ENCODE assay signal across 10 cellular contexts in genomic region chr15:88615303-88616107, GRCh38. TPM values are rescaled to one million over a fixed set of nuclear protein-coding genes. Genes with fewer than 3 reads are reported as not detected.
DNase-seq lines count a peak whose midpoint lies in the region; ATAC-seq and TF ChIP-seq lines count a peak whose summit lies in the region.
"Had no signal": no experiment of that assay in that cellular context is flagged by ENCODE, and none has a peak within 500 bp of the region (broad histone marks: within the 10 kb centered on the region; RNA-seq: fewer than 3 reads in every experiment).

No MANE protein-coding gene starts in this region.

- ATAC-seq in GM19463 (IDR thresholded peaks at IDR 0.05; ENCODE audit: unreplicated experiment) (peak; percentile 72), HG03280 (IDR thresholded peaks at IDR 0.05; ENCODE audit: unreplicated experiment) (peak; percentile 61), HG03571 (IDR thresholded peaks at IDR 0.05; ENCODE audit: unreplicated experiment) (no peak)
- no peak for ATAC-seq in activated CD8-positive, alpha-beta memory T cell treated with anti-CD3 and anti-CD28 coated beads, Interleukin-2, amount 10 ng/mL, durations not matched to agents 7 days and 5 days
- ATAC-seq: stimulated activated naive CD8-positive, alpha-beta T cell treated with anti-CD3 and anti-CD28 coated beads, Interleukin-15, Interleukin-2, amounts not matched to agents 100 U/mL and 50 U/mL, for 24 hours had no signal

- no peaks in the 10 kb centered on the region for H3K9me3 Mint-ChIP-seq in osteocyte (ENCODE audit: unreplicated experiment)
- no peaks in the 10 kb centered on the region for H3K9me3 Mint-ChIP-seq in activated CD8-positive, alpha-beta memory T cell treated with anti-CD3 and anti-CD28 coated beads, Interleukin-2, amount 10 ng/mL, durations not matched to agents 7 days and 5 days (ENCODE audit: low read depth)

- peak overlapping the region; percentile 15 for H3K4me2 ChIP-seq in hepatocyte

- CTCF ChIA-PET in activated CD8-positive, alpha-beta memory T cell treated with anti-CD3 and anti-CD28 coated beads, Interleukin-2, amount 10 ng/mL, durations not matched to agents 7 days and 5 days (lab: Charles Lee), result interaction anchor here (1.1 to 1.3 kb wide), 2 partner anchors 146 to 160 kb away, joined by 3 to 4 read pairs; no protein-coding TSS in a partner anchor

- no peaks in the 10 kb centered on the region for H3K36me3 ChIP-seq in hepatocyte (replicated peaks; ENCODE audit: insufficient read depth, low read depth)

- H3K27me3 ChIP-seq in hepatocyte, result no peaks in the 10 kb centered on the region

- no peaks in the 10 kb centered on the region for H3K36me3 Mint-ChIP-seq in osteocyte (ENCODE audit: unreplicated experiment)
- no peaks in the 10 kb centered on the region for H3K36me3 Mint-ChIP-seq in activated CD8-positive, alpha-beta memory T cell treated with anti-CD3 and anti-CD28 coated beads, Interleukin-2, amount 10 ng/mL, durations not matched to agents 7 days and 5 days

- H3K4me3 Mint-ChIP-seq in osteocyte (ENCODE audit: unreplicated experiment), result no peak overlapping the region
- no peak overlapping the region for H3K4me3 Mint-ChIP-seq in activated CD8-positive, alpha-beta memory T cell treated with anti-CD3 and anti-CD28 coated beads, Interleukin-2, amount 10 ng/mL, durations not matched to agents 7 days and 5 days

- DNase-seq in DMS53 (lab: John Stamatoyannopoulos, UW) (peak; percentile 50), hepatocyte (ENCODE audit: low spot score) (peak; percentile 60), osteocyte (ENCODE audit: extremely low spot score, unreplicated experiment) (no peak), AML-193 (lab: John Stamatoyannopoulos, UW) (no peak)
- no peak for DNase-seq in activated CD8-positive, alpha-beta memory T cell treated with anti-CD3 and anti-CD28 coated beads, Interleukin-2, amount 10 ng/mL, durations not matched to agents 7 days and 5 days
- DNase-seq: NCI-H69; stimulated activated naive CD8-positive, alpha-beta T cell treated with anti-CD3 and anti-CD28 coated beads, Interleukin-15, Interleukin-2, amounts not matched to agents 100 U/mL and 50 U/mL, for 24 hours had no signal

- no peak overlapping the region for H3K27ac Mint-ChIP-seq in osteocyte (ENCODE audit: unreplicated experiment)
- H3K27ac Mint-ChIP-seq in activated CD8-positive, alpha-beta memory T cell treated with anti-CD3 and anti-CD28 coated beads, Interleukin-2, amount 10 ng/mL, durations not matched to agents 7 days and 5 days, result no peak overlapping the region

- H4K20me1 ChIP-seq in hepatocyte (ENCODE audit: insufficient read depth, poor library complexity, severe bottlenecking), result no peaks in the 10 kb centered on the region

- no peaks in the 10 kb centered on the region for H3K9me3 ChIP-seq in hepatocyte (ENCODE audit: low read depth)

- peak overlapping the region; percentile 84 for H3K27ac ChIP-seq in hepatocyte

- peaks cover 15% of the 10 kb centered on the region for H3K4me1 Mint-ChIP-seq in osteocyte (ENCODE audit: unreplicated experiment)
- peaks cover 11% of the 10 kb centered on the region for H3K4me1 Mint-ChIP-seq in activated CD8-positive, alpha-beta memory T cell treated with anti-CD3 and anti-CD28 coated beads, Interleukin-2, amount 10 ng/mL, durations not matched to agents 7 days and 5 days

- no peak overlapping the region for H3K4me3 ChIP-seq in hepatocyte

- peaks cover 11% of the 10 kb centered on the region for H3K27me3 Mint-ChIP-seq in osteocyte (ENCODE audit: unreplicated experiment)
- peaks cover 5% of the 10 kb centered on the region for H3K27me3 Mint-ChIP-seq in activated CD8-positive, alpha-beta memory T cell treated with anti-CD3 and anti-CD28 coated beads, Interleukin-2, amount 10 ng/mL, durations not matched to agents 7 days and 5 days

- peaks cover 6% of the 10 kb centered on the region for H3K4me1 ChIP-seq in hepatocyte (ENCODE audit: insufficient read depth)

- H2AFZ ChIP-seq in hepatocyte, result no peak overlapping the region

- no peaks in the 10 kb centered on the region for H3K9me2 ChIP-seq in hepatocyte (replicated peaks; ENCODE audit: insufficient read depth)

- WGBS in hepatocyte (ENCODE audit: low lambda C conversion rate, missing lambda C conversion rate), result 69% methylated on average over 11 of the region's 11 CpGs

- no peaks in the 10 kb centered on the region for H3K79me2 ChIP-seq in hepatocyte

- TF ChIP-seq CTCF in hepatocyte (IDR thresholded peaks at IDR 0.05; ENCODE audit: poor library complexity), result no peak
- no peak for TF ChIP-seq CTCF in osteocyte (IDR thresholded peaks at IDR 0.05)

RNA-seq across cellular contexts. Expression of gene AEN, which starts 5.6 kb away (rescaled TPM):
- total RNA-seq in hepatocyte (25.0 TPM in 2 replicates), osteocyte (25.1 and 26.8 TPM in 2 replicates)
- polyA plus RNA-seq in hepatocyte, result 18.3 and 28.0 TPM in 2 replicates
- 10 to 100 TPM; 55.7 to 57.4 TPM for total RNA-seq in activated CD8-positive, alpha-beta memory T cell treated with anti-CD3 and anti-CD28 coated beads, Interleukin-2, amount 10 ng/mL, durations not matched to agents 7 days and 5 days

RNA-seq across cellular contexts. Expression of gene ISG20, which starts 23.3 kb away (rescaled TPM):
- total RNA-seq in hepatocyte, result 3.8 and 13.3 TPM in 2 replicates
- 11.9 and 15.8 TPM in 2 replicates for polyA plus RNA-seq in hepatocyte
- total RNA-seq in osteocyte, result 8.4 and 10.2 TPM in 2 replicates
- total RNA-seq in activated CD8-positive, alpha-beta memory T cell treated with anti-CD3 and anti-CD28 coated beads, Interleukin-2, amount 10 ng/mL, durations not matched to agents 7 days and 5 days, result 100 to 1,000 TPM; 155 to 379 TPM

Comparison
In these comparisons a context has a peak if more than half of its experiments do, and no peak if none do; other contexts are left out.
1. DNase-seq: peak in DMS53 (single experiment) and hepatocyte (single experiment); none in osteocyte (single experiment), activated CD8-positive, alpha-beta memory T cell treated with anti-CD3 and anti-CD28 coated beads, Interleukin-2, amount 10 ng/mL, durations not matched to agents 7 days and 5 days (single experiment) and AML-193 (0 of 2).
2. ATAC-seq: peak in GM19463 (single experiment) and HG03280 (single experiment); none in HG03571 (single experiment) and activated CD8-positive, alpha-beta memory T cell treated with anti-CD3 and anti-CD28 coated beads, Interleukin-2, amount 10 ng/mL, durations not matched to agents 7 days and 5 days (single experiment).
3. RNA of gene ISG20, which starts 23.3 kb away (total RNA-seq): 155 to 379 TPM in activated CD8-positive, alpha-beta memory T cell treated with anti-CD3 and anti-CD28 coated beads, Interleukin-2, amount 10 ng/mL, durations not matched to agents 7 days and 5 days; 3.8 to 13.3 TPM in hepatocyte and 8.4 to 10.2 TPM in osteocyte; every median in the first group is over 10 times any median in the second.